In the genomic region with DNA sequence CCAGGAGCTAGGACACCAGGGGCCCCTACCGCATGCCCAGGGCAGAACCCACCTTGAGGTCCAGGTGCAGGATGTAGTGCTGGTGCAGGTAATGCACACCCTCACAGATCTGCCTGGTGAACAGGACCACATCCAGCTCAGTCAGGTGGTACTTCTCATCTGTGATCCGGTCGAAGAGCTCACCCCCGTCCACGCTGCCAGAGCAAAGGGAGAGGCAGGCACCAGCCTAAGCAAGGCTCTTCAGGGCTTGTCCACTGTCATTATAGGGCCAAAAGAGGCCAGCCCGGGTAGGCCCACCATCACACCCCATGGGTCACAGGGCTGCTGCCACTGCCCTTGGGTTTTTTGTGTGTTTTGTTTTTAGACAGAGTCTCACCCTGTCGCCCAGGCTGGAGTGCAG, we compare ENCODE assay signal across 25 cellular contexts. TPM values are rescaled to one million over a fixed set of nuclear protein-coding genes. Genes with fewer than 3 reads are reported as not detected.
"Had no signal": no experiment of that assay in that cellular context is flagged by ENCODE, and none has a peak within 500 bp of the region (broad histone marks: within the 10 kb centered on the region; RNA-seq: fewer than 3 reads in every experiment).

No MANE protein-coding gene starts in this region.

- H3K9me3 ChIP-seq: Peyer's patch had no signal

- ATAC-seq: activated CD8-positive, alpha-beta T cell treated with anti-CD3 and anti-CD28 coated beads, Interleukin-2, amount 10 ng/mL, durations not matched to agents 7 days and 5 days; activated T-cell treated with anti-CD3 and anti-CD28 coated beads, Interleukin-2, amount 50 U/mL, for 72 hours; WTC11 had no signal

- H3K4me1 ChIP-seq: adrenal gland, Peyer's patch had no signal

- DNase-seq: activated CD4-positive, alpha-beta T cell treated with anti-CD3 and anti-CD28 coated beads for 48 hours; activated CD4-positive, alpha-beta T cell treated with anti-CD3 and anti-CD28 coated beads, Interleukin-2, amount 50 U/mL, for 4 hours; activated CD4-positive, CD25-positive, alpha-beta regulatory T cell treated with anti-CD3 and anti-CD28 coated beads, Interleukin-2, amount 50 U/mL, for 72 hours; activated CD8-positive, alpha-beta T cell treated with anti-CD3 and anti-CD28 coated beads, Interleukin-2, amount 10 ng/mL, durations not matched to agents 7 days and 5 days; activated gamma-delta T cell treated with Interleukin-2 at 50 U/mL for 16 hours; activated naive CD4-positive, alpha-beta T cell treated with anti-CD3 and anti-CD28 coated beads, Interleukin-2, amount 10 ng/mL, durations not matched to agents 7 days and 5 days; activated naive CD8-positive, alpha-beta T cell treated with anti-CD3 and anti-CD28 coated beads, Interleukin-2, amount 10 ng/mL, durations not matched to agents 7 days and 5 days; activated T-cell treated with anti-CD3 and anti-CD28 coated beads, Interleukin-2, amount 50 U/mL, for 72 hours; anterior cingulate cortex; central memory CD4-positive, alpha-beta T cell; KG1; NCI-H1092 treated with DMSO at 0.1 percent for 48 hours; NCI-H1417 treated with DMSO at 0.1 percent for 48 hours; NCI-H1694 treated with DMSO at 0.1 percent for 48 hours; NCI-H2081; NCI-H446; NCI-H524; Peyer's patch; SHP77 had no signal

- H3K36me3 Mint-ChIP-seq: activated naive CD4-positive, alpha-beta T cell treated with anti-CD3 and anti-CD28 coated beads, Interleukin-2, amount 10 ng/mL, durations not matched to agents 7 days and 5 days; activated naive CD8-positive, alpha-beta T cell treated with anti-CD3 and anti-CD28 coated beads, Interleukin-2, amount 10 ng/mL, durations not matched to agents 7 days and 5 days had no signal

- H3K27ac ChIP-seq: adrenal gland, Peyer's patch, RWPE1 had no signal

- H3K27ac Mint-ChIP-seq: activated CD8-positive, alpha-beta T cell treated with anti-CD3 and anti-CD28 coated beads, Interleukin-2, amount 10 ng/mL, durations not matched to agents 7 days and 5 days; activated naive CD4-positive, alpha-beta T cell treated with anti-CD3 and anti-CD28 coated beads, Interleukin-2, amount 10 ng/mL, durations not matched to agents 7 days and 5 days; activated naive CD8-positive, alpha-beta T cell treated with anti-CD3 and anti-CD28 coated beads, Interleukin-2, amount 10 ng/mL, durations not matched to agents 7 days and 5 days; activated T-cell treated with anti-CD3 and anti-CD28 coated beads, Interleukin-2, amount 50 U/mL, for 72 hours; activated T-helper 2 cell treated with anti-CD3 and anti-CD28 coated beads, Interferon-gamma antibody, Interleukin-2, Interleukin-4, amounts not matched to agents 10 μg/mL and 5 μg/mL and 100 μg/mL, durations not matched to agents 14 hours and 24 hours and 36 hours; IgD-negative memory B cell; T-helper 1 cell treated with Interleukin-12 subunit alpha and Interleukin-12 subunit beta and Interleukin-4 antibody, amounts not matched to agents 30 μg/mL and 1 μg/mL, for 36 hours; WTC11 had no signal

- H3K27me3 ChIP-seq: adrenal gland, Peyer's patch had no signal

- H3K36me3 ChIP-seq: adrenal gland, Peyer's patch had no signal

- H3K4me3 ChIP-seq: adrenal gland, Peyer's patch had no signal

RNA-seq across cellular contexts. Expression of gene MYLK3, which starts 21.0 kb away (rescaled TPM):
- total RNA-seq: Peyer's patch had no signal
- polyA plus RNA-seq: IgD-negative memory B cell had no signal
